Comparison of ENCODE assay signal across 8 cellular contexts in the genomic region with DNA sequence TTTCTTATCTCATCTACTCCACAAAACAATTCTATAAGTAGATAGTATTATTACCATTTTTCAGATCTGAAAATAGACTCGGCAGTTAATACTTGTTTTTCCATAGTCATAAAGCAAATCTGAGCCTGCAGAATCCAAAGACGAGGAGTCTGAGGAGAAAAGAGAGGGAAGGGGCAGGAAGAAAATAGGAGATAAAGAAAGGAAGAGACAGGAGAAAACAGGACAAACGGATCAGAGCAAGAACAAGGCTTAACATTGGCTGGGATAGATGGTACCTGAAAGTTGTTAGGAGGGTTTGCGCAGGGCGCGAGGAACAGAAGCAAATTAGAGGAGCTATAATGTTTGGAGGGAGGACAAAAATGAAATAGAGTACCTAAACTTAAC. TPM values are rescaled to one million over a fixed set of nuclear protein-coding genes. Genes with fewer than 3 reads are reported as not detected.
DNase-seq lines count a peak whose midpoint lies in the region; ATAC-seq and TF ChIP-seq lines count a peak whose summit lies in the region.

No MANE protein-coding gene starts in this region.

- H3K4me3 Mint-ChIP-seq in progenitor cell of endocrine pancreas (ENCODE audit: low read depth): peak overlapping the region; percentile 98

- peak overlapping the region; percentile 99 for H3K27ac Mint-ChIP-seq in progenitor cell of endocrine pancreas

- WGBS in esophagus, 2 donors: 44 to 46% methylated on average over 6 of the region's 6 CpGs

- intact Hi-C loops in Panc1 (cut with micrococcal nuclease; ENCODE audit: unreplicated experiment): no loop called here

- H3K4me3 ChIP-seq in GM06990 (replicated peaks; ENCODE audit: low read depth, low read length) (peak overlapping the region; percentile 97), Panc1 (ENCODE audit: low read depth in 2 of 2, low read length in 2 of 2) (peak overlapping the region; percentile 90 to 93), esophagus (ENCODE audit: low read depth in 1 of 2, low read length in 2 of 2) (peak overlapping the region; percentile 79 to 94)

- H3K27ac ChIP-seq in Panc1 (ENCODE audit: low read length) (peak overlapping the region; percentile 95), esophagus (ENCODE audit: low read depth in 2 of 2, low read length in 1 of 2) (peak overlapping the region in 1 of 2 donors; percentile 96)

- no peak for TF ChIP-seq CTCF in GM06990 (IDR thresholded peaks at IDR 0.05; ENCODE audit: insufficient read depth, low read length, poor library complexity, severe bottlenecking)
- TF ChIP-seq CTCF in Panc1 (IDR thresholded peaks at IDR 0.05): no peak
- TF ChIP-seq CTCF in progenitor cell of endocrine pancreas (IDR thresholded peaks at IDR 0.05; ENCODE audit: unreplicated experiment): no peak

- ATAC-seq in Panc1: no peak
- no peak for ATAC-seq in GM18498 (IDR thresholded peaks at IDR 0.05; ENCODE audit: unreplicated experiment)

- H3K27me3 ChIP-seq in GM06990 (replicated peaks; ENCODE audit: control insufficient read depth, insufficient read depth, low read length): no peaks in the 10 kb centered on the region
- no peaks in the 10 kb centered on the region for H3K27me3 ChIP-seq in Panc1 (ENCODE audit: control insufficient read depth, insufficient read depth, low read length)
- peaks cover 0 to 3% of the 10 kb centered on the region in 2 donors for H3K27me3 ChIP-seq in esophagus (ENCODE audit: control insufficient read depth in 1 of 2, insufficient read depth in 2 of 2, low read length in 2 of 2)

- H3K9me3 ChIP-seq in Panc1 (ENCODE audit: control insufficient read depth, insufficient read depth, low read depth, low read length): no peaks in the 10 kb centered on the region
- H3K9me3 ChIP-seq in esophagus (ENCODE audit: control insufficient read depth in 2 of 2, insufficient read depth in 1 of 2, low read depth in 1 of 2, low read length in 1 of 2): no peaks in the 10 kb centered on the region

- peaks cover 13% of the 10 kb centered on the region for H3K4me1 Mint-ChIP-seq in progenitor cell of endocrine pancreas (ENCODE audit: low read depth)

- TSS peak; percentile 96 for BruUV-seq in Panc1 (replicated peaks; lab: Mats Ljungman, UMichigan)

- H3K36me3 ChIP-seq in GM06990 (ENCODE audit: control insufficient read depth, insufficient read depth, low read length): peaks cover 4% of the 10 kb centered on the region
- peaks cover 2% of the 10 kb centered on the region for H3K36me3 ChIP-seq in Panc1 (ENCODE audit: control insufficient read depth, insufficient read depth, low read length)
- H3K36me3 ChIP-seq in esophagus (ENCODE audit: control insufficient read depth in 2 of 2, insufficient read depth in 2 of 2, low read length in 1 of 2): peaks cover 0 to under 1% of the 10 kb centered on the region in 2 donors

- no peak for TF ChIP-seq POLR2A in erythroblast (IDR thresholded peaks at IDR 0.05; ENCODE audit: low read length)

- H3K36me3 Mint-ChIP-seq in progenitor cell of endocrine pancreas (ENCODE audit: insufficient read depth): peaks cover 7% of the 10 kb centered on the region

- H3K27me3 Mint-ChIP-seq in progenitor cell of endocrine pancreas: peaks cover 21% of the 10 kb centered on the region

- CTCF ChIA-PET in Panc1 (lab: Charles Lee): interaction anchor here (0.6 to 0.9 kb wide), 2 partner anchors 39 to 144 kb away, joined by 7 to 9 read pairs; no protein-coding TSS in a partner anchor

- H3K4me1 ChIP-seq in Panc1 (ENCODE audit: control insufficient read depth, insufficient read depth, low read length) (peaks cover 16% of the 10 kb centered on the region), esophagus (ENCODE audit: control insufficient read depth in 2 of 2, insufficient read depth in 2 of 2, low read length in 1 of 2) (no peaks in the 10 kb centered on the region)

- no peak for DNase-seq in GM06990 (ENCODE audit: extremely low read depth, insufficient read length)
- no peak for DNase-seq in Panc1 (ENCODE audit: low read depth, low spot score)
- DNase-seq in progenitor cell of endocrine pancreas (ENCODE audit: low spot score, unreplicated experiment): no peak
- DNase-seq in NCI-H345 treated with DMSO at 0.1 percent for 48 hours (lab: John Stamatoyannopoulos, UW; ENCODE audit: unreplicated experiment): no peak
- no peak for DNase-seq in erythroblast (lab: John Stamatoyannopoulos, UW)
- DNase-seq in SK-N-DZ (ENCODE audit: low spot score): no peak

- POLR2A ChIA-PET in Panc1 (lab: Charles Lee): no interaction called here

- in situ Hi-C loops in Panc1 (cut with HindIII; ENCODE audit: low pct_unique_long_range_greater_than_20kb, low sequenced_read_pairs): no loop called here

- H3K9me3 Mint-ChIP-seq in progenitor cell of endocrine pancreas (ENCODE audit: low read depth): no peaks in the 10 kb centered on the region

RNA-seq across cellular contexts. Expression of a gene that starts 0.6 kb away (rescaled TPM):
- total RNA-seq in Panc1 (2021; ENCODE audit: unreplicated experiment) (44.1 TPM), progenitor cell of endocrine pancreas (53.1 and 53.2 TPM in 2 replicates)
- 34.5 TPM for polyA plus RNA-seq in Panc1 (2012; ENCODE audit: insufficient read length)
- polyA plus RNA-seq in esophagus: 10 to 100 TPM; 12.0 to 20.6 TPM
- 92.8 and 98.3 TPM in 2 replicates for polyA plus RNA-seq in SK-N-DZ (2014; cell fraction: cytosol; rRNA removed)
- polyA plus RNA-seq in SK-N-DZ (2014; cell fraction: nucleus; rRNA removed): 40.9 and 44.3 TPM in 2 replicates

RNA-seq across cellular contexts. Expression of a gene that starts 10.5 kb away (rescaled TPM):
- 59.2 TPM for total RNA-seq in Panc1 (2021; ENCODE audit: unreplicated experiment)
- polyA plus RNA-seq in Panc1 (2012; ENCODE audit: insufficient read length): 32.3 TPM
- 10 to 100 TPM; 12.9 to 15.9 TPM for polyA plus RNA-seq in esophagus
- total RNA-seq in progenitor cell of endocrine pancreas: 29.9 and 31.7 TPM in 2 replicates
- 23.4 and 37.6 TPM in 2 replicates for polyA plus RNA-seq in SK-N-DZ (2014; cell fraction: cytosol; rRNA removed)
- 15.3 and 17.5 TPM in 2 replicates for polyA plus RNA-seq in SK-N-DZ (2014; cell fraction: nucleus; rRNA removed)

RNA-seq across cellular contexts. Expression of a gene that starts 36.0 kb away (rescaled TPM):
- total RNA-seq in Panc1 (2021; ENCODE audit: unreplicated experiment) (0.44 TPM), progenitor cell of endocrine pancreas (0.16 and 0.24 TPM in 2 replicates)
- 1.5 TPM for polyA plus RNA-seq in Panc1 (2012; ENCODE audit: insufficient read length)
- polyA plus RNA-seq in esophagus: under 1 TPM; 0.73 to 0.81 TPM
- 0.09 and 0.37 TPM in 2 replicates for polyA plus RNA-seq in SK-N-DZ (2014; cell fraction: cytosol; rRNA removed)
- 0.07 and 0.27 TPM in 2 replicates for polyA plus RNA-seq in SK-N-DZ (2014; cell fraction: nucleus; rRNA removed)
